In genomic region chr2:102686479-102687439, GRCh38 we compare ENCODE assay signal across 15 cellular contexts.
DNase-seq lines count a peak whose midpoint lies in the region; ATAC-seq, FAIRE-seq and TF ChIP-seq lines count a peak whose summit lies in the region.
"Had no signal": no experiment of that assay in that cellular context is flagged by ENCODE, and none has a peak within 500 bp of the region (broad histone marks: within the 10 kb centered on the region; RNA-seq: fewer than 3 reads in every experiment).

No MANE protein-coding gene starts in this region.

- H3K27ac ChIP-seq in small intestine (ENCODE audit: low read depth in 1 of 2, low read length in 1 of 2): no peak overlapping the region

- no peak overlapping the region for H3K4me3 Mint-ChIP-seq in T-cell
- H3K4me3 Mint-ChIP-seq: brain had no signal

- no peak for FAIRE-seq in small intestine (lab: Jason Lieb, UNC)
- FAIRE-seq: frontal cortex had no signal

- no peaks in the 10 kb centered on the region for H3K9me3 Mint-ChIP-seq in T-cell
- H3K9me3 Mint-ChIP-seq: activated T-helper 2 cell treated with anti-CD3 and anti-CD28 coated beads, Interferon-gamma antibody, Interleukin-2, Interleukin-4, amounts not matched to agents 10 μg/mL and 5 μg/mL and 100 μg/mL, durations not matched to agents 14 hours and 24 hours and 36 hours; brain had no signal

- no peaks in the 10 kb centered on the region for H3K36me3 Mint-ChIP-seq in T-cell
- H3K36me3 Mint-ChIP-seq: brain had no signal

- H3K4me1 ChIP-seq in small intestine (ENCODE audit: control insufficient read depth in 2 of 2, insufficient read depth in 1 of 2, low read depth in 1 of 2, low read length in 1 of 2): no peaks in the 10 kb centered on the region

- in situ Hi-C loops in GM13977 (cut with MboI; ENCODE audit: low pct_unique_long_range_greater_than_20kb, low sequenced_read_pairs, unreplicated experiment): no loop called here

- ATAC-seq in GM18858 (IDR thresholded peaks at IDR 0.05; ENCODE audit: unreplicated experiment): peak; percentile 86
- peak; percentile 53 for ATAC-seq in HG03354 (IDR thresholded peaks at IDR 0.05; ENCODE audit: poor library complexity, severe bottlenecking, unreplicated experiment)
- ATAC-seq in T-cell (replicated peaks in 1 of 4): peak; percentile 57 to 96 (median 76)

- H3K27me3 ChIP-seq in small intestine (ENCODE audit: control insufficient read depth in 2 of 2, insufficient read depth in 2 of 2, low read length in 2 of 2): no peaks in the 10 kb centered on the region

- WGBS in small intestine, 3 donors: 71 to 90% (median 75%) methylated on average over 11 of the region's 11 CpGs

- DNase-seq in AML-193 (lab: John Stamatoyannopoulos, UW) (peak; percentile 64), T-cell (peak in 1 of 34 experiments; percentile 16), NCI-H526 (lab: John Stamatoyannopoulos, UW) (no peak), GM13977 (ENCODE audit: low spot score) (no peak), small intestine (no peak), 8988T (no peak)
- DNase-seq: activated CD4-positive, CD25-positive, alpha-beta regulatory T cell treated with anti-CD3 and anti-CD28 coated beads, Interleukin-2, amount 50 U/mL, for 72 hours; DMS79; NCI-H1436 treated with DMSO at 0.1 percent for 48 hours; NCI-H748 treated with DMSO at 0.1 percent for 48 hours had no signal

- no peak overlapping the region for H3K4me3 ChIP-seq in small intestine (ENCODE audit: low read depth in 1 of 2, low read length in 2 of 2)

- CTCF ChIA-PET in T-cell (lab: Charles Lee): no interaction called here

- POLR2A ChIA-PET in T-cell (lab: Charles Lee): no interaction called here

- H3K4me1 Mint-ChIP-seq in T-cell: peaks cover 0 to 8% (median 4%) of the 10 kb centered on the region in 3 donors
- H3K4me1 Mint-ChIP-seq: brain had no signal

- TF ChIP-seq CTCF in GM13977 (IDR thresholded peaks at IDR 0.05; ENCODE audit: extremely low read depth, insufficient read depth, missing control alignments): no peak

- H3K9me3 ChIP-seq in small intestine (ENCODE audit: control insufficient read depth, low read depth): no peaks in the 10 kb centered on the region

- H3K27ac Mint-ChIP-seq in T-cell: no peak overlapping the region
- H3K27ac Mint-ChIP-seq: activated T-helper 2 cell treated with anti-CD3 and anti-CD28 coated beads, Interferon-gamma antibody, Interleukin-2, Interleukin-4, amounts not matched to agents 10 μg/mL and 5 μg/mL and 100 μg/mL, durations not matched to agents 14 hours and 24 hours and 36 hours; brain had no signal

- H3K36me3 ChIP-seq in small intestine (ENCODE audit: control insufficient read depth in 2 of 2, insufficient read depth in 2 of 2, low read length in 2 of 2): no peaks in the 10 kb centered on the region

- no peaks in the 10 kb centered on the region for H3K27me3 Mint-ChIP-seq in T-cell

Comparison
In these comparisons a context has a peak if more than half of its experiments do, and no peak if none do; other contexts are left out.
1. DNase-seq: peak in AML-193 (2 of 2); none in NCI-H526 (0 of 2), GM13977 (single experiment), small intestine (single experiment) and 8988T (single experiment).
2. Peak in every context shown above with its lines, with median percentiles within 50 percentile points of each other: ATAC-seq.